Comparison of ENCODE assay signal across 8 cellular contexts in the genomic region with DNA sequence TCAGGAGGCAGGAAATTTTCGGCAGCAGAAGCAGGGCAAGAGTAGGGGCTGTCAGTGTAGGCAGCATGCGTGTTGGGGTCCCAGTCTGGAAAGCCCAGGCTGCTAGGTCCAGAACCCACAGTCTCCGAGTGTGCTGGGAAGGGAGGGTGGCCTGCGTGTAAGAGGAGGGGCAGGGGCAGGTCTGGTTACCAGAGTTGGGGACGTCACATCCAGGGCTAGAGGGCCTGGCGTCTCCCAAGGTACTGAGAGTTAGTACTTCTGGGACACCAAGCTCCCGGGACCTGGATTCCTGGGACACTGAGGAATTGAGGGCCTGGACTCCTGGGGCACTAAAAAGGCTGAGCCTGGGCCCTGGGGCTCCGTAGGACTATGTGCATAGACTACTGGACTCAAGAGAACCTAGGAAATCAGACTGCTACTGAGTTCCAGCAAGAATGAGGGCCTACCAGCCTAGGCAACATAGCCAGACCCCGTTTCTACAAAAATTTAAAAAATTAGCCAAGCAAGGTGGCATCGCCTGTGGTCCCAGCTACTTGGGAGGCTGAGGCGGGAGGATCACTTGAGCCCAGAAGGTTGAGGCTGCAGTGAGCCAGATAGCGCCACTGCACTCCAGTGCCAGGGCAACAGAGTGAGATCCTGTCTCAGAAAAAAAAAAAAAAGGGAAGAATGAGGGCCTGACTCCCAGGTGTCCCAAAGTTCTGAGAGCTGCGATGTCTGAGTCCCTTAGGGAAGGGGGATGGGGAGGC. TPM values are rescaled to one million over a fixed set of nuclear protein-coding genes. Genes with fewer than 3 reads are reported as not detected.
DNase-seq lines count a peak whose midpoint lies in the region; ATAC-seq and TF ChIP-seq lines count a peak whose summit lies in the region.

No MANE protein-coding gene starts in this region.

- TF ChIP-seq CTCF in GM06990 (IDR thresholded peaks at IDR 0.05; ENCODE audit: insufficient read depth, low read length, poor library complexity, severe bottlenecking) (no peak), WI38 (IDR thresholded peaks at IDR 0.05; ENCODE audit: low read depth, low read length) (no peak), fibroblast of lung (conservative IDR thresholded peaks at IDR 0.05 in 1 of 2, IDR thresholded peaks at IDR 0.05 in 1 of 2; ENCODE audit: low read depth in 1 of 2, low read length in 2 of 2) (no peak)

- H3K4me1 ChIP-seq in fibroblast of lung (ENCODE audit: control insufficient read depth, extremely low read depth, insufficient read depth, low read length) (peaks cover 8% of the 10 kb centered on the region), rectal smooth muscle tissue (ENCODE audit: control insufficient read depth, insufficient read depth, low read length) (peaks cover 2% of the 10 kb centered on the region), SJCRH30 (peaks cover 11% of the 10 kb centered on the region; the same call in 1 of the 2 replicates)

- ATAC-seq in HG03432 (IDR thresholded peaks at IDR 0.05; ENCODE audit: unreplicated experiment) (no peak), esophagus mucosa (no peak), HG03354 (IDR thresholded peaks at IDR 0.05; ENCODE audit: poor library complexity, severe bottlenecking, unreplicated experiment) (no peak)

- H3K27ac ChIP-seq in fibroblast of lung (ENCODE audit: insufficient read depth, low read length) (peak overlapping the region; percentile 36), rectal smooth muscle tissue (ENCODE audit: low read depth, low read length) (no peak overlapping the region), SJCRH30 (no peak overlapping the region)

- H3K4me3 ChIP-seq in GM06990 (replicated peaks; ENCODE audit: low read depth, low read length) (peak overlapping the region; percentile 89), WI38 (ENCODE audit: low read depth, low read length) (peak overlapping the region; percentile 80), fibroblast of lung (replicated peaks in 1 of 4; ENCODE audit: control extremely low read depth in 1 of 4, insufficient read depth in 1 of 4, low read depth in 3 of 4, low read length in 4 of 4) (peak overlapping the region; percentile 75 to 94 (median 80)), rectal smooth muscle tissue (ENCODE audit: low read length) (peak overlapping the region; percentile 84), SJCRH30 (no peak overlapping the region)

- H3K9ac ChIP-seq in fibroblast of lung (ENCODE audit: insufficient read depth, low read length) (peak overlapping the region; percentile 71), rectal smooth muscle tissue (ENCODE audit: low read length) (no peak overlapping the region)

- H4K20me1 ChIP-seq in fibroblast of lung (ENCODE audit: control insufficient read depth, extremely low read depth, insufficient read depth, low read length), result no peaks in the 10 kb centered on the region

- H3K36me3 ChIP-seq in GM06990 (ENCODE audit: control insufficient read depth, insufficient read depth, low read length) (peaks cover 29% of the 10 kb centered on the region), fibroblast of lung (ENCODE audit: control insufficient read depth, insufficient read depth, low read length) (peaks cover 12% of the 10 kb centered on the region), rectal smooth muscle tissue (ENCODE audit: control insufficient read depth, insufficient read depth, low read length) (peaks cover 14% of the 10 kb centered on the region), SJCRH30 (peaks cover 16% of the 10 kb centered on the region)

- peaks cover 4% of the 10 kb centered on the region for H3K79me2 ChIP-seq in fibroblast of lung (ENCODE audit: control insufficient read depth, insufficient read depth, low read length)

- no peak overlapping the region for H2AFZ ChIP-seq in fibroblast of lung (ENCODE audit: low read length)

- H3K27me3 ChIP-seq in GM06990 (replicated peaks; ENCODE audit: control insufficient read depth, insufficient read depth, low read length) (no peaks in the 10 kb centered on the region), fibroblast of lung (ENCODE audit: control insufficient read depth, insufficient read depth, low read length) (no peaks in the 10 kb centered on the region), rectal smooth muscle tissue (ENCODE audit: control insufficient read depth, insufficient read depth, low read length) (no peaks in the 10 kb centered on the region), SJCRH30 (no peaks in the 10 kb centered on the region)

- DNase-seq in GM06990 (ENCODE audit: extremely low read depth, insufficient read length) (no peak), fibroblast of lung (ENCODE audit: low read depth in 2 of 2) (no peak), SJCRH30 (no peak)

- peak overlapping the region; percentile 86 for H3K4me2 ChIP-seq in fibroblast of lung (ENCODE audit: extremely low read depth, insufficient read depth, low read length)

- H3K9me3 ChIP-seq in fibroblast of lung (ENCODE audit: control insufficient read depth, insufficient read depth, low read depth, low read length) (no peaks in the 10 kb centered on the region), SJCRH30 (replicated peaks) (no peaks in the 10 kb centered on the region)

RNA-seq across cellular contexts. Expression of a gene that starts 2.5 kb away (rescaled TPM):
- total RNA-seq in fibroblast of lung (2.3 and 2.6 TPM in 2 replicates), esophagus mucosa (4.2 TPM)
- 1.2 and 2.4 TPM in 2 replicates for polyA plus RNA-seq in fibroblast of lung
- polyA plus RNA-seq in fibroblast of lung (2012), result 2.3 and 2.8 TPM in 2 replicates
- polyA minus RNA-seq in fibroblast of lung (ENCODE audit: low replicate concordance), result 1.8 and 7.1 TPM in 2 replicates
- total RNA-seq in SJCRH30 (2014; rRNA removed; shearing (Covaris generic)), result 6.2 and 7.3 TPM in 2 replicates

RNA-seq across cellular contexts. Expression of a gene that starts 4.5 kb away (rescaled TPM):
- 1.0 and 2.0 TPM in 2 replicates for total RNA-seq in fibroblast of lung
- polyA plus RNA-seq in fibroblast of lung, result 0.14 and 0.16 TPM in 2 replicates
- polyA plus RNA-seq in fibroblast of lung (2012), result 0.73 and 0.76 TPM in 2 replicates
- polyA minus RNA-seq in fibroblast of lung (ENCODE audit: low replicate concordance), result 3.5 TPM in 1 of 2 replicates, not detected in the other
- not detected in 2 replicates for total RNA-seq in SJCRH30 (2014; rRNA removed; shearing (Covaris generic))
- 0.96 TPM for total RNA-seq in esophagus mucosa

RNA-seq across cellular contexts. Expression of a gene that starts 10.2 kb away (rescaled TPM):
- total RNA-seq in fibroblast of lung (0.26 TPM in 1 of 2 replicates, not detected in the other), esophagus mucosa (4.1 TPM)
- not detected in 2 replicates for polyA plus RNA-seq in fibroblast of lung
- polyA plus RNA-seq in fibroblast of lung (2012), result 0.31 TPM in 1 of 2 replicates, not detected in the other
- not detected in 2 replicates for polyA minus RNA-seq in fibroblast of lung (ENCODE audit: low replicate concordance)
- not detected in 2 replicates for total RNA-seq in SJCRH30 (2014; rRNA removed; shearing (Covaris generic))

RNA-seq across cellular contexts. Expression of a gene that starts 29.5 kb away (rescaled TPM):
- total RNA-seq in fibroblast of lung (0.99 and 2.6 TPM in 2 replicates), esophagus mucosa (0.84 TPM)
- polyA plus RNA-seq in fibroblast of lung, result 3.7 and 4.1 TPM in 2 replicates
- polyA plus RNA-seq in fibroblast of lung (2012), result 7.0 and 7.5 TPM in 2 replicates
- polyA minus RNA-seq in fibroblast of lung (ENCODE audit: low replicate concordance), result 0.47 and 3.3 TPM in 2 replicates
- 32.1 and 32.7 TPM in 2 replicates for total RNA-seq in SJCRH30 (2014; rRNA removed; shearing (Covaris generic))

RNA-seq across cellular contexts. Expression of a gene that starts 38.3 kb away (rescaled TPM):
- total RNA-seq in fibroblast of lung (2.6 and 3.1 TPM in 2 replicates), esophagus mucosa (7.7 TPM)
- polyA plus RNA-seq in fibroblast of lung, result 2.2 and 2.6 TPM in 2 replicates
- 6.6 and 9.6 TPM in 2 replicates for polyA plus RNA-seq in fibroblast of lung (2012)
- 9.7 and 12.2 TPM in 2 replicates for polyA minus RNA-seq in fibroblast of lung (ENCODE audit: low replicate concordance)
- 5.1 and 10.2 TPM in 2 replicates for total RNA-seq in SJCRH30 (2014; rRNA removed; shearing (Covaris generic))
